Comparison of ENCODE assay signal across 17 cellular contexts in the genomic region with DNA sequence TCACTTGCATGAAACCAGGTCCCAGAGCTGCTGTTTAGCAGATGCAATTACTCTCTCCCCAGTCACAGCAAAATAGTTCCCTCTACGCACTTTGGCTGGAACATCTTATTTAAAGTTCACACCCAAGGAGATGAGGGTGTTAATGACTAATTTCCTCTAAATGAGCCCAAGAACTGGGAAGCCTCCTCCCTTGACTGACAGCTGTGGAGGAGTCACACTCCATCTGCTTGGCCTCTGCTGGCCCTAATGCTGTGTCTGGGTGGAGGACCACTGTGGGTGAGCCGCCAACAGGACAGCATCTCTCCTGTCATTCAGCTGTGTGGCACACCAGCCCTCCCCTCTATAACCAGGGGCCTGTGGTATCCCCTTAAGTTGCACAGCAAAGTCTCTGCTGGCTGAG.
DNase-seq lines count a peak whose midpoint lies in the region; ATAC-seq and TF ChIP-seq lines count a peak whose summit lies in the region.
"Had no signal": no experiment of that assay in that cellular context is flagged by ENCODE, and none has a peak within 500 bp of the region (broad histone marks: within the 10 kb centered on the region; RNA-seq: fewer than 3 reads in every experiment).

No MANE protein-coding gene starts in this region.

- no peak overlapping the region for H3K23ac ChIP-seq in mesendoderm (ENCODE audit: low read length)

- no peak overlapping the region for H3K4me2 ChIP-seq in mesendoderm (ENCODE audit: low read length)
- H3K4me2 ChIP-seq: BLaER1 treated with 17β-estradiol and CSF1 and Interleukin-3, amounts not matched to agents 10 nM and 100 nM had no signal

- intact Hi-C loops in left ventricle myocardium superior (cut with micrococcal nuclease), result no loop called here
- intact Hi-C loops in cardiac septum (cut with DNase I), result no loop called here
- intact Hi-C loops in esophagus muscularis mucosa (cut with DNase I), result no loop called here

- ATAC-seq in left ventricle myocardium superior, result peak; percentile 47
- ATAC-seq in upper lobe of left lung (ENCODE audit: low FRiP score in 2 of 2), result peak; percentile 31 to 50
- no peak for ATAC-seq in HG02798 (IDR thresholded peaks at IDR 0.05; ENCODE audit: poor library complexity, unreplicated experiment)
- ATAC-seq: CD8-positive, alpha-beta T cell had no signal

- H3K9me3 ChIP-seq in esophagus muscularis mucosa (no peaks in the 10 kb centered on the region), upper lobe of left lung (no peaks in the 10 kb centered on the region)
- H3K9me3 ChIP-seq: BLaER1 treated with 17β-estradiol and CSF1 and Interleukin-3, amounts not matched to agents 10 nM and 100 nM; Caco-2 had no signal

- no peaks in the 10 kb centered on the region for H3K27me3 ChIP-seq in esophagus muscularis mucosa
- H3K27me3 ChIP-seq in mesendoderm (ENCODE audit: insufficient read depth, low read length, poor library complexity), result no peaks in the 10 kb centered on the region
- no peaks in the 10 kb centered on the region for H3K27me3 ChIP-seq in upper lobe of left lung
- H3K27me3 ChIP-seq: BLaER1 treated with 17β-estradiol and CSF1 and Interleukin-3, amounts not matched to agents 10 nM and 100 nM had no signal

- TF ChIP-seq POLR2A in esophagus muscularis mucosa (IDR thresholded peaks at IDR 0.05; ENCODE audit: low read depth) (no peak), upper lobe of left lung (IDR thresholded peaks at IDR 0.05) (no peak)

- no peak overlapping the region for H2AK5ac ChIP-seq in mesendoderm (ENCODE audit: low read length)

- no peaks in the 10 kb centered on the region for H3K4me1 ChIP-seq in esophagus muscularis mucosa
- no peaks in the 10 kb centered on the region for H3K4me1 ChIP-seq in mesendoderm (ENCODE audit: control insufficient read depth, low read depth, low read length)
- H3K4me1 ChIP-seq in upper lobe of left lung, result no peaks in the 10 kb centered on the region
- H3K4me1 ChIP-seq: BLaER1 treated with 17β-estradiol and CSF1 and Interleukin-3, amounts not matched to agents 10 nM and 100 nM; Caco-2 had no signal

- DNase-seq in left ventricle myocardium superior (no peak), cardiac septum (ENCODE audit: low spot score) (no peak), esophagus muscularis mucosa (ENCODE audit: extremely low spot score) (peak; percentile 91), mesendoderm (peak; percentile 13), upper lobe of left lung (no peak), AML-193 (lab: John Stamatoyannopoulos, UW) (no peak), ACHN (no peak)
- DNase-seq: 8988T; Caco-2; Calu3; CD4-positive, alpha-beta T cell; CD8-positive, alpha-beta T cell; DMS79 treated with DMSO at 0.1 percent for 48 hours; GF-D8 had no signal

- TF ChIP-seq EP300 in esophagus muscularis mucosa (IDR thresholded peaks at IDR 0.05) (no peak), upper lobe of left lung (IDR thresholded peaks at IDR 0.05) (no peak)

- no peak overlapping the region for H2BK15ac ChIP-seq in mesendoderm (replicated peaks; ENCODE audit: low read depth)

- no peaks in the 10 kb centered on the region for H3K79me2 ChIP-seq in mesendoderm (ENCODE audit: control insufficient read depth, insufficient read depth, low read length)

- TF ChIP-seq CTCF in esophagus muscularis mucosa (IDR thresholded peaks at IDR 0.05) (no peak), upper lobe of left lung (IDR thresholded peaks at IDR 0.05) (no peak)

- H3K27ac ChIP-seq in esophagus muscularis mucosa (replicated peaks in 1 of 4) (no peak overlapping the region), mesendoderm (ENCODE audit: low read depth, low read length) (no peak overlapping the region), upper lobe of left lung (no peak overlapping the region)
- H3K27ac ChIP-seq: BLaER1 treated with 17β-estradiol and CSF1 and Interleukin-3, amounts not matched to agents 10 nM and 100 nM; C4-2B had no signal

- no peak overlapping the region for H4K5ac ChIP-seq in mesendoderm (ENCODE audit: low read length)

- H3K9ac ChIP-seq in mesendoderm (ENCODE audit: low read length), result no peak overlapping the region
- H3K9ac ChIP-seq: BLaER1 treated with 17β-estradiol and CSF1 and Interleukin-3, amounts not matched to agents 10 nM and 100 nM had no signal

- H2BK120ac ChIP-seq in mesendoderm (ENCODE audit: low read depth, low read length), result no peak overlapping the region

- H3K79me1 ChIP-seq in mesendoderm (ENCODE audit: low read length), result no peaks in the 10 kb centered on the region

- H3K4ac ChIP-seq in mesendoderm (ENCODE audit: low read depth, low read length), result no peak overlapping the region

- no peak overlapping the region for H3K56ac ChIP-seq in mesendoderm (ENCODE audit: low read length)

- no peak overlapping the region for H2BK5ac ChIP-seq in mesendoderm (ENCODE audit: low read length)

- H3K36me3 ChIP-seq in esophagus muscularis mucosa (no peaks in the 10 kb centered on the region), mesendoderm (ENCODE audit: control insufficient read depth, insufficient read depth, low read length) (no peaks in the 10 kb centered on the region), upper lobe of left lung (no peaks in the 10 kb centered on the region)
- H3K36me3 ChIP-seq: BLaER1 treated with 17β-estradiol and CSF1 and Interleukin-3, amounts not matched to agents 10 nM and 100 nM had no signal

- in situ Hi-C loops in ACHN (cut with HindIII; ENCODE audit: low pct_ligation_motif_present, low pct_unique_long_range_greater_than_20kb, low sequenced_read_pairs), result no loop called here

- H4K8ac ChIP-seq in mesendoderm (ENCODE audit: low read depth, low read length), result no peak overlapping the region

- H3K4me3 ChIP-seq in esophagus muscularis mucosa, result no peak overlapping the region
- no peak overlapping the region for H3K4me3 ChIP-seq in mesendoderm (ENCODE audit: low read length)
- no peak overlapping the region for H3K4me3 ChIP-seq in upper lobe of left lung
- H3K4me3 ChIP-seq: BLaER1 treated with 17β-estradiol and CSF1 and Interleukin-3, amounts not matched to agents 10 nM and 100 nM had no signal

- H3K18ac ChIP-seq in mesendoderm (ENCODE audit: low read length), result no peak overlapping the region

- WGBS in esophagus muscularis mucosa, result 83% methylated on average over 1 of the region's 2 CpGs
- WGBS in mesendoderm (ENCODE audit: extremely low coverage, insufficient coverage, low lambda C conversion rate), result no CpG with 5 or more reads among the region's 2 CpGs
- WGBS in upper lobe of left lung, 2 donors, result 69 to 98% methylated on average over 1 to 2 of the region's 2 CpGs

Comparison
In these comparisons a context has a peak if more than half of its experiments do, and no peak if none do; other contexts are left out.
1. DNase-seq: peak in esophagus muscularis mucosa (single experiment) and mesendoderm (single experiment); none in left ventricle myocardium superior (single experiment), cardiac septum (single experiment), upper lobe of left lung (0 of 2), AML-193 (0 of 2) and ACHN (single experiment).